8 cellular contexts compared by ENCODE assay signal in the genomic region with DNA sequence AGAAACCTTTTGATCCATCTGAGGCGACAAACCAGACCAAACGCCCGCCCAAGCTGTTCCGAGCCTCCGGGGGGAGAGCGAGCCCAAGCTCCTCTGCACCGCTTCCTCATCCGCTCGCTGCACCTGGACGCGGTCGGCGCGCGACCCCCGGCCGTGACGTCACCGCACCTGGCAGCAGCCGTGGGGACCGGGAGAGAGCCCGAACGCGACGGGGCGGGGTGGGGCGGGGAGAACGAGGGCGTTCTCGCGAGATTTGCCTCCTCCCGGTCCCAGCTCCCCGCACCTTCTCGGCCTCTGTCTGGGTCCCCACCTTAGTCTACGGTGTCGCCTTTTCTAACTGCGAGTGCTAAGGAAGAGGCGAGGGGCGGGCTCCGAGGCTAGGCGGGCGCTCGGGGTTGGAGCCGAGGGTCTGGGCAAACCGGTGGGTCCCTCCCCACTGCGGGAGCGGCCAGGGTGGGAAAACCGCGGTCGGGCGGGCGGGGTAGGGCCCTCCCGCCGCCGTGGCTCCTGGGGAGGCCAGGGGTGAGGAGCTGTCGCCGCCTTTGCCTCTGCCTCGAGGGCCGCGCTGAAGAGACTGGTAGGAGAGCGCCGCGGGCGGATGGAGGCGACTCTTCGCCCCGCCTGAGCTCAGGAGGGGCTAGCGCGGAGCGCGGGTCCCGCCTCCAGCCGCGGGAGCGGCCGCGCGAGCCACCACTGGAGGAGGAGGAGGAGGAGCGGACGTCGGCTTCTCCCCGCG. TPM values are rescaled to one million over a fixed set of nuclear protein-coding genes. Genes with fewer than 3 reads are reported as not detected.
DNase-seq lines count a peak whose midpoint lies in the region; ATAC-seq and TF ChIP-seq lines count a peak whose summit lies in the region.

A gene with protein sequence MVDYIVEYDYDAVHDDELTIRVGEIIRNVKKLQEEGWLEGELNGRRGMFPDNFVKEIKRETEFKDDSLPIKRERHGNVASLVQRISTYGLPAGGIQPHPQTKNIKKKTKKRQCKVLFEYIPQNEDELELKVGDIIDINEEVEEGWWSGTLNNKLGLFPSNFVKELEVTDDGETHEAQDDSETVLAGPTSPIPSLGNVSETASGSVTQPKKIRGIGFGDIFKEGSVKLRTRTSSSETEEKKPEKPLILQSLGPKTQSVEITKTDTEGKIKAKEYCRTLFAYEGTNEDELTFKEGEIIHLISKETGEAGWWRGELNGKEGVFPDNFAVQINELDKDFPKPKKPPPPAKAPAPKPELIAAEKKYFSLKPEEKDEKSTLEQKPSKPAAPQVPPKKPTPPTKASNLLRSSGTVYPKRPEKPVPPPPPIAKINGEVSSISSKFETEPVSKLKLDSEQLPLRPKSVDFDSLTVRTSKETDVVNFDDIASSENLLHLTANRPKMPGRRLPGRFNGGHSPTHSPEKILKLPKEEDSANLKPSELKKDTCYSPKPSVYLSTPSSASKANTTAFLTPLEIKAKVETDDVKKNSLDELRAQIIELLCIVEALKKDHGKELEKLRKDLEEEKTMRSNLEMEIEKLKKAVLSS (plus strand): TSS at position 293 of the 736 bp plus-strand sequence. CDS start 456 bp downstream, outside the sequence.

- H3K27me3 ChIP-seq in CD4-positive, alpha-beta memory T cell (ENCODE audit: insufficient read depth, low read length), result no peaks in the 10 kb centered on the region
- H3K27me3 ChIP-seq in liver (ENCODE audit: control insufficient read depth in 4 of 4, insufficient read depth in 4 of 4, low read length in 3 of 4), result no peaks in the 10 kb centered on the region

- intact Hi-C loops in CD4-positive, alpha-beta memory T cell (cut with micrococcal nuclease), result loop anchor here (1.0 to 5.0 kb wide), 3 partner anchors 63 to 1985 kb away; partner anchors contain the start of genes CENPQ and MMUT
- intact Hi-C loops in activated CD4-positive, alpha-beta memory T cell treated with anti-CD3 and anti-CD28 coated beads for 36 hours (cut with micrococcal nuclease), result loop anchor here (1.0 to 5.0 kb wide), 4 partner anchors 63 to 1985 kb away; partner anchors contain the start of genes CENPQ, CYP39A1, MMUT and SLC25A27

- no peaks in the 10 kb centered on the region for H3K36me3 ChIP-seq in CD4-positive, alpha-beta memory T cell (ENCODE audit: insufficient read depth, low read length)
- H3K36me3 ChIP-seq in liver (ENCODE audit: control insufficient read depth in 4 of 4, insufficient read depth in 3 of 4, low read depth in 1 of 4, low read length in 3 of 4), result no peaks in the 10 kb centered on the region

- H3K4me3 Mint-ChIP-seq in CD4-positive, alpha-beta memory T cell, result peak within 1 kb of the TSS; percentile 92 to 100 (median 97)
- H3K4me3 Mint-ChIP-seq in activated CD4-positive, alpha-beta memory T cell treated with anti-CD3 and anti-CD28 coated beads for 36 hours, result peak within 1 kb of the TSS; percentile 98

- ATAC-seq in GM19438 (IDR thresholded peaks at IDR 0.05; ENCODE audit: low read depth, unreplicated experiment) (peak; percentile 76), HG03571 (IDR thresholded peaks at IDR 0.05; ENCODE audit: unreplicated experiment) (peak; percentile 71)

- no peaks in the 10 kb centered on the region for H3K9me3 ChIP-seq in CD4-positive, alpha-beta memory T cell (ENCODE audit: control insufficient read depth in 1 of 2, low read length in 2 of 2)
- H3K9me3 ChIP-seq in liver (ENCODE audit: control insufficient read depth in 4 of 4, low read length in 3 of 4), result no peaks in the 10 kb centered on the region

- H3K4me1 Mint-ChIP-seq in CD4-positive, alpha-beta memory T cell, result peaks cover 22 to 47% (median 33%) of the 10 kb centered on the region in 4 donors
- H3K4me1 Mint-ChIP-seq in activated CD4-positive, alpha-beta memory T cell treated with anti-CD3 and anti-CD28 coated beads for 36 hours (ENCODE audit: low read depth), result peaks cover 27% of the 10 kb centered on the region

- peak; percentile 90 to 94 (median 92) for DNase-seq in CD4-positive, alpha-beta memory T cell
- DNase-seq in NCI-H774 (lab: John Stamatoyannopoulos, UW), result peak; percentile 87
- peak; percentile 92 for DNase-seq in activated CD4-positive, alpha-beta memory T cell treated with anti-CD3 and anti-CD28 coated beads for 36 hours
- peak; percentile 72 to 88 for DNase-seq in dermis microvascular lymphatic vessel endothelial cell (ENCODE audit: low read depth in 2 of 2)
- peak; percentile 85 to 87 for DNase-seq in stimulated activated CD4-positive, alpha-beta T cell treated with anti-CD3 and anti-CD28 coated beads, Interleukin-4, amount 100 ng/mL, for 4 hours

- peak; percentile 20 to 37 for TF ChIP-seq RAD21 in liver (IDR thresholded peaks at IDR 0.05)

- H3K27me3 Mint-ChIP-seq in CD4-positive, alpha-beta memory T cell, result no peaks in the 10 kb centered on the region
- H3K27me3 Mint-ChIP-seq in activated CD4-positive, alpha-beta memory T cell treated with anti-CD3 and anti-CD28 coated beads for 36 hours, result no peaks in the 10 kb centered on the region

- H3K27ac Mint-ChIP-seq in CD4-positive, alpha-beta memory T cell, result peak within 1 kb of the TSS; percentile 96 to 99 (median 98)
- H3K27ac Mint-ChIP-seq in activated CD4-positive, alpha-beta memory T cell treated with anti-CD3 and anti-CD28 coated beads for 36 hours, result peak within 1 kb of the TSS; percentile 95

- peak within 1 kb of the TSS; percentile 89 for H3K27ac ChIP-seq in CD4-positive, alpha-beta memory T cell (ENCODE audit: low read depth, low read length)
- peak within 1 kb of the TSS; percentile 89 to 97 for H3K27ac ChIP-seq in liver (ENCODE audit: low read depth in 1 of 2, low read length in 2 of 2)

- peak within 1 kb of the TSS; percentile 89 to 91 for H3K9ac ChIP-seq in liver (ENCODE audit: low read depth in 1 of 2, low read length in 2 of 2)

- peak; percentile 4 for TF ChIP-seq CTCF in liver (IDR thresholded peaks at IDR 0.05; ENCODE audit: low read depth, low read length, missing input control)

- peaks cover 0 to 10% of the 10 kb centered on the region in 2 donors for H3K36me3 Mint-ChIP-seq in CD4-positive, alpha-beta memory T cell
- H3K36me3 Mint-ChIP-seq in activated CD4-positive, alpha-beta memory T cell treated with anti-CD3 and anti-CD28 coated beads for 36 hours, result peaks cover 3% of the 10 kb centered on the region

- CTCF ChIA-PET in CD4-positive, alpha-beta memory T cell (lab: Charles Lee; ENCODE audit: partially characterized antibody), result interaction anchor here (0.8 to 3.0 kb wide), 7 partner anchors 9 to 154 kb away, joined by 3 to 11 read pairs (median 4); no protein-coding TSS in a partner anchor
- CTCF ChIA-PET in activated CD4-positive, alpha-beta memory T cell treated with anti-CD3 and anti-CD28 coated beads for 36 hours (lab: Charles Lee), result interaction anchor here (0.6 to 2.0 kb wide), 6 partner anchors 10 to 154 kb away, joined by 3 to 5 read pairs (median 3); no protein-coding TSS in a partner anchor

- under 1% methylated on average over 83 of the region's 83 CpGs for WGBS in liver

- peaks cover 0 to 1% (median 0%) of the 10 kb centered on the region in 8 donors for H3K9me3 Mint-ChIP-seq in CD4-positive, alpha-beta memory T cell
- H3K9me3 Mint-ChIP-seq in activated CD4-positive, alpha-beta memory T cell treated with anti-CD3 and anti-CD28 coated beads for 36 hours, result no peaks in the 10 kb centered on the region

- POLR2A ChIA-PET in CD4-positive, alpha-beta memory T cell (lab: Charles Lee; ENCODE audit: partially characterized antibody), result interaction anchor here (0.7 to 2.9 kb wide), 20 partner anchors 9 to 1984 kb away, joined by 3 to 39 read pairs (median 4); no protein-coding TSS in a partner anchor
- POLR2A ChIA-PET in activated CD4-positive, alpha-beta memory T cell treated with anti-CD3 and anti-CD28 coated beads for 36 hours (lab: Charles Lee), result interaction anchor here (0.8 to 1.4 kb wide), 4 partner anchors 11 to 150 kb away, joined by 3 to 5 read pairs (median 4); no protein-coding TSS in a partner anchor

- H3K4me1 ChIP-seq in CD4-positive, alpha-beta memory T cell (ENCODE audit: insufficient read depth, low read length), result peaks cover 36% of the 10 kb centered on the region
- H3K4me1 ChIP-seq in liver (ENCODE audit: control insufficient read depth in 4 of 4, insufficient read depth in 4 of 4, low read length in 3 of 4), result peaks cover 3 to 25% (median 14%) of the 10 kb centered on the region in 4 donors

- peak within 1 kb of the TSS; percentile 74 to 88 for H3K4me3 ChIP-seq in CD4-positive, alpha-beta memory T cell (ENCODE audit: low read length in 2 of 2)
- H3K4me3 ChIP-seq in liver (ENCODE audit: low read depth in 1 of 3, low read length in 3 of 3), result peak within 1 kb of the TSS; percentile 71 to 93 (median 84)

TF ChIP-seq in liver, 16 proteins besides CTCF, POLR2A, EP300 and RAD21 (continues in another document):
- TF ChIP-seq HNF4A (conservative IDR thresholded peaks at IDR 0.05) (no peak), GABPA (IDR thresholded peaks at IDR 0.05 in 1 of 2, conservative IDR thresholded peaks at IDR 0.05 in 1 of 2) (no peak), SP1 (IDR thresholded peaks at IDR 0.05) (peak; percentile 3), TAF1 (conservative IDR thresholded peaks at IDR 0.05) (peak; percentile 70), NR2F2 (IDR thresholded peaks at IDR 0.05) (no peak), YY1 (IDR thresholded peaks at IDR 0.05) (no peak)
- TF ChIP-seq, protein P1, sequence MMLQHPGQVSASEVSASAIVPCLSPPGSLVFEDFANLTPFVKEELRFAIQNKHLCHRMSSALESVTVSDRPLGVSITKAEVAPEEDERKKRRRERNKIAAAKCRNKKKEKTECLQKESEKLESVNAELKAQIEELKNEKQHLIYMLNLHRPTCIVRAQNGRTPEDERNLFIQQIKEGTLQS (IDR thresholded peaks at IDR 0.05), result no peak
- TF ChIP-seq, protein P2, sequence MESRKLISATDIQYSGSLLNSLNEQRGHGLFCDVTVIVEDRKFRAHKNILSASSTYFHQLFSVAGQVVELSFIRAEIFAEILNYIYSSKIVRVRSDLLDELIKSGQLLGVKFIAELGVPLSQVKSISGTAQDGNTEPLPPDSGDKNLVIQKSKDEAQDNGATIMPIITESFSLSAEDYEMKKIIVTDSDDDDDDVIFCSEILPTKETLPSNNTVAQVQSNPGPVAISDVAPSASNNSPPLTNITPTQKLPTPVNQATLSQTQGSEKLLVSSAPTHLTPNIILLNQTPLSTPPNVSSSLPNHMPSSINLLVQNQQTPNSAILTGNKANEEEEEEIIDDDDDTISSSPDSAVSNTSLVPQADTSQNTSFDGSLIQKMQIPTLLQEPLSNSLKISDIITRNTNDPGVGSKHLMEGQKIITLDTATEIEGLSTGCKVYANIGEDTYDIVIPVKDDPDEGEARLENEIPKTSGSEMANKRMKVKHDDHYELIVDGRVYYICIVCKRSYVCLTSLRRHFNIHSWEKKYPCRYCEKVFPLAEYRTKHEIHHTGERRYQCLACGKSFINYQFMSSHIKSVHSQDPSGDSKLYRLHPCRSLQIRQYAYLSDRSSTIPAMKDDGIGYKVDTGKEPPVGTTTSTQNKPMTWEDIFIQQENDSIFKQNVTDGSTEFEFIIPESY (IDR thresholded peaks at IDR 0.05), result peak; percentile 98

RNA-seq across cellular contexts. Expression of the gene that starts here (rescaled TPM):
- 10 to 100 TPM; 25.7 to 25.8 TPM for total RNA-seq in CD4-positive, alpha-beta memory T cell
- polyA plus RNA-seq in CD4-positive, alpha-beta memory T cell, result 1 to 10 TPM; 3.5 to 8.4 TPM
- 10 to 100 TPM; 22.6 to 23.6 TPM for total RNA-seq in activated CD4-positive, alpha-beta memory T cell treated with anti-CD3 and anti-CD28 coated beads for 36 hours
- total RNA-seq in dermis microvascular lymphatic vessel endothelial cell (19.8 and 21.5 TPM in 2 replicates), liver (10 to 100 TPM; 17.3 to 22.4 TPM)
- polyA plus RNA-seq in liver, result 1 to 10 TPM; 5.7 to 5.8 TPM

Comparison
In these comparisons a context has a peak if more than half of its experiments do, and no peak if none do; other contexts are left out.
1. Peak in every context shown above with its lines: DNase-seq, ATAC-seq, H3K4me3 ChIP-seq and H3K27ac ChIP-seq.